In the genomic region with DNA sequence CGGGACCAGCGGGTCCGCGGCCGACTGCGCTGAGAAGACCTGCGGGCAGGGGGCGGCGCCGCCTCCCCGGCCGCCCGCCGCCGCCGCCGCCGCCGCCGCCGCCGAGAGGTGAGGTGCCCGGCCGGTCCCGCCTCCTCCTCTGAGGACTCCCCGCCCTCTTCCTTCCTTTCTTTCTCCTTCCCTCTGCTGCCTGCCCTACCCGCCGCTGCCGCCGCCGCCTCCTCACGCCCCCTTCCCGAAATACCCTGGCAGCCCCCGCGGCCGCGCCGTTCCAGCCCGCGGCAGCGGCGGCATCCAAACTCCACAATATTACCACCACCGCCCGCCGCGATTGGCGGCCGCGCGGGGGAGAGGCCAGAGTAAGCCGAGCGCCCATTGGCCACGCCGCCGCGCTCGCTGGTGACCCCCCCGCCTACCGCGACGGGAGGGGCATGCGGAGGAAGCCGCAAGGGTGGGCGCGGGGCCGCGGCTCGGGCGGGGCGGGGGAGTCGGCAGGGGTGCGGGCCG, we compare ENCODE assay signal across 8 cellular contexts.
DNase-seq lines count a peak whose midpoint lies in the region; ATAC-seq and TF ChIP-seq lines count a peak whose summit lies in the region.

No MANE protein-coding gene starts in this region.

- DNase-seq in EL (peak; percentile 83), RWPE1 (ENCODE audit: low spot score) (peak; percentile 72), fibroblast of the conjunctiva (ENCODE audit: low read depth) (peak; percentile 47)
- peak; percentile 65 for DNase-seq in activated effector memory CD4-positive, alpha-beta T cell treated with Interleukin-2 at 50 U/mL for 16 hours

- no peaks in the 10 kb centered on the region for H3K27me3 Mint-ChIP-seq in stimulated activated naive CD8-positive, alpha-beta T cell treated with anti-CD3 and anti-CD28 coated beads, Interleukin-15, Interleukin-2, amounts not matched to agents 100 ng/mL and 50 ng/mL, for 24 hours

- H3K79me2 ChIP-seq in neural cell (replicated peaks; ENCODE audit: insufficient read depth, low read length): peaks cover 29% of the 10 kb centered on the region

- peak overlapping the region; percentile 95 for H3K27ac Mint-ChIP-seq in stimulated activated naive CD8-positive, alpha-beta T cell treated with anti-CD3 and anti-CD28 coated beads, Interleukin-15, Interleukin-2, amounts not matched to agents 100 ng/mL and 50 ng/mL, for 24 hours

- H3K4me1 Mint-ChIP-seq in stimulated activated naive CD8-positive, alpha-beta T cell treated with anti-CD3 and anti-CD28 coated beads, Interleukin-15, Interleukin-2, amounts not matched to agents 100 ng/mL and 50 ng/mL, for 24 hours (ENCODE audit: low read depth): peaks cover 47% of the 10 kb centered on the region

- peaks cover 19% of the 10 kb centered on the region for H3K9me3 ChIP-seq in KOPT-K1 (ENCODE audit: insufficient read depth, low read length, poor library complexity, severe bottlenecking)
- H3K9me3 ChIP-seq in neural cell (ENCODE audit: low read length): no peaks in the 10 kb centered on the region

- H3F3A ChIP-seq in neural cell (ENCODE audit: insufficient read depth, low read length, poor library complexity, severe bottlenecking): no peaks in the 10 kb centered on the region

- no peaks in the 10 kb centered on the region for H3K9me2 ChIP-seq in neural cell (ENCODE audit: insufficient read depth, low read length)

- H3K36me3 ChIP-seq in KOPT-K1 (ENCODE audit: insufficient read depth, low read length) (peaks cover 22% of the 10 kb centered on the region), neural cell (ENCODE audit: insufficient read depth, low read length) (no peaks in the 10 kb centered on the region)

- CTCF ChIA-PET in RWPE1 (lab: Yijun Ruan, JAX): interaction anchor here (0.6 kb wide), 1 partner anchor 168 kb away, joined by 3 read pairs; no protein-coding TSS in a partner anchor

- H3K36me3 Mint-ChIP-seq in stimulated activated naive CD8-positive, alpha-beta T cell treated with anti-CD3 and anti-CD28 coated beads, Interleukin-15, Interleukin-2, amounts not matched to agents 100 ng/mL and 50 ng/mL, for 24 hours (ENCODE audit: low read depth): peaks cover 18% of the 10 kb centered on the region

- peak overlapping the region; percentile 72 for H3K9ac ChIP-seq in neural cell (ENCODE audit: low read length)

- POLR2A ChIA-PET in RWPE1 (lab: Yijun Ruan, JAX; ENCODE audit: low non-redundant PET): no interaction called here

- TF ChIP-seq EP300 in neural cell (conservative IDR thresholded peaks at IDR 0.05; ENCODE audit: poor library complexity, severe bottlenecking): no peak

- no peaks in the 10 kb centered on the region for H3K27me3 ChIP-seq in neural cell (ENCODE audit: insufficient read depth, low read depth, low read length)

- peak; percentile 81 for ATAC-seq in GM21825 (IDR thresholded peaks at IDR 0.05; ENCODE audit: unreplicated experiment)

- peak overlapping the region; percentile 92 for H3K4me3 Mint-ChIP-seq in stimulated activated naive CD8-positive, alpha-beta T cell treated with anti-CD3 and anti-CD28 coated beads, Interleukin-15, Interleukin-2, amounts not matched to agents 100 ng/mL and 50 ng/mL, for 24 hours

- no peaks in the 10 kb centered on the region for H4K20me1 ChIP-seq in neural cell (ENCODE audit: insufficient read depth)

- TF ChIP-seq RAD21 in neural cell (conservative IDR thresholded peaks at IDR 0.05): no peak

- peak overlapping the region; percentile 98 for H3K4me3 ChIP-seq in neural cell (ENCODE audit: low read length)

- no peak overlapping the region for H3K4me2 ChIP-seq in neural cell (ENCODE audit: low read length)

- H3K27ac ChIP-seq in KOPT-K1 (ENCODE audit: low read depth, low read length, poor library complexity, severe bottlenecking): peak overlapping the region; percentile 90
- H3K27ac ChIP-seq in RWPE1: peak overlapping the region; percentile 87
- peak overlapping the region; percentile 73 for H3K27ac ChIP-seq in neural cell (ENCODE audit: low read length)

- no peak for TF ChIP-seq CTCF in RWPE1 (conservative IDR thresholded peaks at IDR 0.05; ENCODE audit: low read depth)
- TF ChIP-seq CTCF in neural cell (IDR thresholded peaks at IDR 0.05; ENCODE audit: poor library complexity, severe bottlenecking): peak; percentile 15

- H2AFZ ChIP-seq in neural cell (ENCODE audit: low read depth, low read length): peak overlapping the region; percentile 56

- H3K9me3 Mint-ChIP-seq in stimulated activated naive CD8-positive, alpha-beta T cell treated with anti-CD3 and anti-CD28 coated beads, Interleukin-15, Interleukin-2, amounts not matched to agents 100 ng/mL and 50 ng/mL, for 24 hours: no peaks in the 10 kb centered on the region

TF ChIP-seq in neural cell, 6 proteins besides CTCF, POLR2A, EP300 and RAD21:
- no peak for TF ChIP-seq MXI1 (conservative IDR thresholded peaks at IDR 0.05; ENCODE audit: poor library complexity, severe bottlenecking)
- TF ChIP-seq EZH2 (IDR thresholded peaks at IDR 0.05; ENCODE audit: borderline replicate concordance, insufficient read depth, low read length, poor library complexity, severe bottlenecking): no peak
- no peak for TF ChIP-seq POLR2AphosphoS5 (IDR thresholded peaks at IDR 0.05)
- no peak for TF ChIP-seq SMC3 (conservative IDR thresholded peaks at IDR 0.05; ENCODE audit: poor library complexity)
- TF ChIP-seq TAF1 (IDR thresholded peaks at IDR 0.05; ENCODE audit: low read depth): no peak
- no peak for TF ChIP-seq REST (IDR thresholded peaks at IDR 0.05; ENCODE audit: borderline replicate concordance)

Comparison
In these comparisons a context has a peak if more than half of its experiments do, and no peak if none do; other contexts are left out.
1. Peak in every context shown above with its lines: DNase-seq, ATAC-seq, H3K4me3 ChIP-seq and H3K27ac ChIP-seq.